Comparison of ENCODE assay signal across 8 cellular contexts in the genomic region with DNA sequence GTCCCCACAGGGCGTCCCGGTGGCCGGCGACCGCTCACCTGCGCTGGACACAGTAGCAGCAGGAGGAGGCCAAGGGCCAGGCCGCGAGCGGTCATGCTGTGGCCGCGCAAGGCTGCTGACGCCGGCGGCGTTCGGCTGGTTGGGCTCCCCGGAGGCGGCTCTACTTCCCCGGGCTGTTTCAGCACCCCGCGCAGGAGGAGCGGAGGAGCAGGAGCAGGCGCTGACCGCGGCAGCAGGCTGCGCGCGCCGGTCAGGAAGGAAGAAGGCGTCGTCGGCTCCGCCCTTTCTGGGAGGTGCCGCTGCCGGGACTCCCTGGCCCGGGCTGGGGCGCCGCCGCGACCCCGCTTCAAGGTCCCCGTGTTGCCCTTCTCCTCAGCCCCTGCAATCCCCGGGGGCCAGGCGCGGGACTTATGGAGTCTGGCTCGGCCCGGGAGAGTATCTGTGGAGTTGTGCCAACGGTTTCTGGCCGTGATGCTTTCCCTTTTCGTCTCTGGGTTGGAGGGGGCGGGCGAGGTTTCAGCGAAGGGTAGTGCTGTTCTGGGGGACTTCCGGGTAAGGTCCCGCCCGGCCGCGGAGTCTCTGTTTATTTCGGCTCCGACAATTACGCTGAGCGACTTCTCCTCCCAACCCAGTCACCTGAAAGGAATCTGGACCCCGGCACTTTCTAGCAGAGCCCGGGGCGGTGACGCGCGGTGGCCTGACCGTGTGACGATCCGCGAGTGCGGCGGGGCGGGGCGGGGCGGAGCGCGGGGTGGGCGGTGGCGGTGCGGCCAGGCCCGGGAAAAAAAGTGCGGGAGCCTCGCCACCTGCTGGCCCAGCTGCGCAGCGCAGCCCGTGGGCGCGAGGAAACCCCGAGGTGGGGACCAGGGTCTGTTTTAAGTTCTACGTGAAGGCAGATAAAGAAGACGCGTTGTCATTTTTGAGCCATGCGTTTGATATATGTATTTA. TPM values are rescaled to one million over a fixed set of nuclear protein-coding genes. Genes with fewer than 3 reads are reported as not detected.
DNase-seq lines count a peak whose midpoint lies in the region; ATAC-seq, FAIRE-seq and TF ChIP-seq lines count a peak whose summit lies in the region.

Gene NPC1 (minus strand): TSS at position 258 of the 948 bp plus-strand sequence. CDS start 163 bp downstream, at position 95.

- TF ChIP-seq CTCF in GM13976 (IDR thresholded peaks at IDR 0.05; ENCODE audit: borderline replicate concordance, control extremely low read depth, extremely low read depth, insufficient read depth, missing control alignments) (peak; percentile 97), left ventricle myocardium inferior (IDR thresholded peaks at IDR 0.05; ENCODE audit: borderline replicate concordance) (peak; percentile 99), psoas muscle (IDR thresholded peaks at IDR 0.05) (peak; percentile 98)

- H3K27me3 ChIP-seq in left ventricle myocardium inferior (ENCODE audit: low read depth), result peaks cover 27% of the 10 kb centered on the region
- no peaks in the 10 kb centered on the region for H3K27me3 ChIP-seq in psoas muscle (ENCODE audit: insufficient read depth in 3 of 3, low read length in 2 of 3)

- ATAC-seq in HG02852 (IDR thresholded peaks at IDR 0.05; ENCODE audit: unreplicated experiment) (peak; percentile 92), psoas muscle (peak; percentile 94 to 97 (median 96))

- H3K36me3 ChIP-seq in left ventricle myocardium inferior, result no peaks in the 10 kb centered on the region
- no peaks in the 10 kb centered on the region for H3K36me3 ChIP-seq in psoas muscle (ENCODE audit: insufficient read depth in 1 of 2, low read depth in 1 of 2)

- no peaks in the 10 kb centered on the region for H3K9me3 ChIP-seq in left ventricle myocardium inferior (replicated peaks)
- no peaks in the 10 kb centered on the region for H3K9me3 ChIP-seq in psoas muscle

- 0 to 1% (median 1%) methylated on average over 75 to 95 of the region's 95 CpGs for WGBS in psoas muscle, 3 donors

- peak within 1 kb of the TSS; percentile 99 for H3K27ac ChIP-seq in left ventricle myocardium inferior (replicated peaks)
- H3K27ac ChIP-seq in psoas muscle, result peak within 1 kb of the TSS; percentile 100

- intact Hi-C loops in T-helper 1 cell treated with Interleukin-12 subunit alpha and Interleukin-12 subunit beta and Interleukin-4 antibody, amounts not matched to agents 30 ng/mL and 1 ng/mL, for 36 hours (cut with micrococcal nuclease), result loop anchor here (1.0 to 10.0 kb wide), 16 partner anchors 16 to 1882 kb away; partner anchors contain the start of genes ABHD3, CABLES1, OSBPL1A and RBBP8
- intact Hi-C loops in left ventricle myocardium inferior (cut with micrococcal nuclease) (loop anchor here (5.0 kb wide), 2 partner anchors 69 to 84 kb away; partner anchors contain the start of gene RMC1), psoas muscle (cut with DNase I) (loop anchor here (2.0 to 5.0 kb wide), 2 partner anchors 69 to 70 kb away; no protein-coding TSS in a partner anchor)

- DNase-seq in GM13976 (ENCODE audit: low spot score) (peak; percentile 95), NCI-H1436 treated with DMSO at 0.1 percent for 48 hours (lab: John Stamatoyannopoulos, UW) (peak; percentile 21), amniotic stem cell (lab: John Stamatoyannopoulos, UW) (peak; percentile 88), left ventricle myocardium inferior (peak; percentile 95), psoas muscle (peak; percentile 94 to 97), urothelium cell line (ENCODE audit: low spot score) (peak; percentile 77)

- peak within 1 kb of the TSS; percentile 81 for H3K4me3 ChIP-seq in left ventricle myocardium inferior
- peak within 1 kb of the TSS; percentile 97 for H3K4me3 ChIP-seq in psoas muscle

- no peak for FAIRE-seq in urothelium cell line (lab: Jason Lieb, UNC)

- in situ Hi-C loops in GM13976 (cut with MboI; ENCODE audit: low sequenced_read_pairs, unreplicated experiment), result loop anchor here (10.0 kb wide), 1 partner anchor 72 kb away; no protein-coding TSS in a partner anchor

- H3K4me1 ChIP-seq in left ventricle myocardium inferior (peaks cover 49% of the 10 kb centered on the region), psoas muscle (peaks cover 31% of the 10 kb centered on the region)

RNA-seq across cellular contexts. Expression of gene NPC1, which starts in this region (rescaled TPM):
- total RNA-seq in T-helper 1 cell treated with Interleukin-12 subunit alpha and Interleukin-12 subunit beta and Interleukin-4 antibody, amounts not matched to agents 30 ng/mL and 1 ng/mL, for 36 hours, result 47.6 and 50.9 TPM in 2 replicates
- 10.3 TPM for total RNA-seq in left ventricle myocardium inferior
- total RNA-seq in psoas muscle, result 10 to 100 TPM; 27.6 to 58.0 (median 41.8) TPM
- 100 to 1,000 TPM in 1 of 3 donors, 10 to 100 TPM in 2; 24.8 to 126 (median 30.3) TPM for polyA plus RNA-seq in psoas muscle

Comparison
In these comparisons a context has a peak if more than half of its experiments do, and no peak if none do; other contexts are left out.
1. Peak in every context shown above with its lines: DNase-seq, ATAC-seq, H3K4me3 ChIP-seq and H3K27ac ChIP-seq.
2. DNase-seq: peak in every context shown above with its lines; median percentile 96 in psoas muscle; 95 in GM13976; 95 in left ventricle myocardium inferior; 88 in amniotic stem cell; 77 in urothelium cell line; 21 in NCI-H1436 treated with DMSO at 0.1 percent for 48 hours.